ENCODE assay signal across 21 cellular contexts in genomic region chr5:78654386-78654785, GRCh38.
"Had no signal": no experiment of that assay in that cellular context is flagged by ENCODE, and none has a peak within 500 bp of the region (broad histone marks: within the 10 kb centered on the region; RNA-seq: fewer than 3 reads in every experiment).

No MANE protein-coding gene starts in this region.

- H3K27ac ChIP-seq: HL-60, SJSA1, SK-N-MC had no signal

- H3K36me3 ChIP-seq: MG63, SJSA1 had no signal

- H3K4me3 Mint-ChIP-seq: IgD-negative memory B cell had no signal

- H3K27ac Mint-ChIP-seq: IgD-negative memory B cell had no signal

- H3K4me3 ChIP-seq: MG63, SJSA1, SK-N-MC had no signal

- H3K36me3 Mint-ChIP-seq: IgD-negative memory B cell had no signal

- DNase-seq: KBM-7, MG63, NCI-H1092, NCI-H1105 treated with DMSO at 0.1 percent for 48 hours, NCI-H1417 treated with DMSO at 0.1 percent for 48 hours, NCI-H146, NCI-H1694 treated with DMSO at 0.1 percent for 48 hours, NCI-H1930, NCI-H2081, NCI-H2107, NCI-H345, NCI-H510A treated with DMSO at 0.1 percent for 48 hours, Right ventricle myocardium superior, RPMI8226, SIG-M5 had no signal

- H3K27me3 ChIP-seq: MG63, SJSA1 had no signal

- FAIRE-seq: HTR-8/SVneo, RCC 7860 had no signal

- H3K9me3 ChIP-seq: MG63, SJSA1 had no signal
